In genomic region chr3:86178095-86178494, GRCh38 we compare ENCODE assay signal across 8 cellular contexts.
"Had no signal": no experiment of that assay in that cellular context is flagged by ENCODE, and none has a peak within 500 bp of the region (broad histone marks: within the 10 kb centered on the region; RNA-seq: fewer than 3 reads in every experiment).

No MANE protein-coding gene starts in this region.

- ATAC-seq: K562 had no signal

- FAIRE-seq: H1, H54, HTR-8/SVneo, K562 had no signal

- H3K4me3 Mint-ChIP-seq: H9 had no signal

- DNase-seq: H9, HCEC 1CT, IMR-90, KG1 had no signal

- H3K9me3 Mint-ChIP-seq: H9 had no signal

- H3K4me3 ChIP-seq: K562 had no signal
